In genomic region chr12:132620893-132621656, GRCh38 we compare ENCODE assay signal across 20 cellular contexts. TPM values are rescaled to one million over a fixed set of nuclear protein-coding genes. Genes with fewer than 3 reads are reported as not detected.
"Had no signal": no experiment of that assay in that cellular context is flagged by ENCODE, and none has a peak within 500 bp of the region (broad histone marks: within the 10 kb centered on the region; RNA-seq: fewer than 3 reads in every experiment).

No MANE protein-coding gene starts in this region.

- H3K27ac ChIP-seq: heart left ventricle, left lung, suprapubic skin, VCaP had no signal

- DNase-seq: activated CD4-positive, alpha-beta T cell treated with anti-CD3 and anti-CD28 coated beads for 36 hours; activated CD8-positive, alpha-beta memory T cell treated with anti-CD3 and anti-CD28 coated beads, Interleukin-2, amount 50 U/mL, for 48 hours; activated CD8-positive, alpha-beta T cell treated with anti-CD3 and anti-CD28 coated beads for 36 hours; effector CD4-positive, alpha-beta T cell; foreskin melanocyte; heart left ventricle; mesenchymal stem cell; spleen; stimulated activated CD4-positive, alpha-beta T cell treated with anti-CD3 and anti-CD28 coated beads, Interleukin-2, amount 100 ng/mL, for 24 hours; stimulated activated naive CD8-positive, alpha-beta T cell treated with anti-CD3 and anti-CD28 coated beads, Interleukin-15, Interleukin-2, amounts not matched to agents 100 U/mL and 50 U/mL, for 24 hours had no signal

- H3K9me3 ChIP-seq: suprapubic skin had no signal

- H3K9me3 Mint-ChIP-seq: nephron had no signal

- H3K4me3 Mint-ChIP-seq: activated CD4-positive, alpha-beta T cell treated with anti-CD3 and anti-CD28 coated beads for 36 hours; activated CD8-positive, alpha-beta T cell treated with anti-CD3 and anti-CD28 coated beads for 36 hours had no signal

- ATAC-seq: activated CD8-positive, alpha-beta T cell treated with anti-CD3 and anti-CD28 coated beads for 36 hours; left lung; stimulated activated naive CD8-positive, alpha-beta T cell treated with anti-CD3 and anti-CD28 coated beads, Interleukin-15, Interleukin-2, amounts not matched to agents 100 U/mL and 50 U/mL, for 24 hours had no signal

- H3K4me3 ChIP-seq: heart left ventricle, left lung, spleen, suprapubic skin, upper lobe of left lung had no signal

- H3K27ac Mint-ChIP-seq: activated CD4-positive, alpha-beta T cell treated with anti-CD3 and anti-CD28 coated beads for 36 hours; activated CD8-positive, alpha-beta T cell treated with anti-CD3 and anti-CD28 coated beads for 36 hours had no signal

RNA-seq across cellular contexts. Expression of gene P2RX2, which starts 2.5 kb away (rescaled TPM):
- total RNA-seq: activated CD4-positive, alpha-beta T cell treated with anti-CD3 and anti-CD28 coated beads for 36 hours; activated CD8-positive, alpha-beta T cell treated with anti-CD3 and anti-CD28 coated beads for 36 hours; cardiac septum; endothelial cell of umbilical vein; heart left ventricle; left lung; osteocyte; pulmonary artery endothelial cell; sciatic nerve; suprapubic skin had no signal

RNA-seq across cellular contexts. Expression of gene LRCOL1, which starts 10.7 kb away (rescaled TPM):
- total RNA-seq: activated CD4-positive, alpha-beta T cell treated with anti-CD3 and anti-CD28 coated beads for 36 hours; activated CD8-positive, alpha-beta T cell treated with anti-CD3 and anti-CD28 coated beads for 36 hours; cardiac septum; heart left ventricle; osteocyte; pulmonary artery endothelial cell; sciatic nerve; suprapubic skin had no signal
